Comparison of ENCODE assay signal across 8 cellular contexts in genomic region chr1:153880962-153881361, GRCh38. TPM values are rescaled to one million over a fixed set of nuclear protein-coding genes. Genes with fewer than 3 reads are reported as not detected.
DNase-seq lines count a peak whose midpoint lies in the region; ATAC-seq lines count a peak whose summit lies in the region.

No MANE protein-coding gene starts in this region.

- H3K27me3 Mint-ChIP-seq in activated T-helper 17 cell treated with anti-CD3 and anti-CD28 coated beads, Interleukin-2, amount 50 U/mL, for 72 hours, result no peaks in the 10 kb centered on the region

- H3K4me3 Mint-ChIP-seq in activated T-helper 17 cell treated with anti-CD3 and anti-CD28 coated beads, Interleukin-2, amount 50 U/mL, for 72 hours, result no peak overlapping the region

- H3K36me3 Mint-ChIP-seq in activated T-helper 17 cell treated with anti-CD3 and anti-CD28 coated beads, Interleukin-2, amount 50 U/mL, for 72 hours (ENCODE audit: low read depth), result peaks cover 17% of the 10 kb centered on the region

- ATAC-seq in activated T-helper 17 cell treated with anti-CD3 and anti-CD28 coated beads, Interleukin-2, amount 50 U/mL, for 72 hours (replicated peaks), result no peak
- ATAC-seq in HG03354 (IDR thresholded peaks at IDR 0.05; ENCODE audit: poor library complexity, severe bottlenecking, unreplicated experiment), result no peak

- no peak overlapping the region for H3K27ac Mint-ChIP-seq in activated T-helper 17 cell treated with anti-CD3 and anti-CD28 coated beads, Interleukin-2, amount 50 U/mL, for 72 hours

- peaks cover 14% of the 10 kb centered on the region for H3K4me1 Mint-ChIP-seq in activated T-helper 17 cell treated with anti-CD3 and anti-CD28 coated beads, Interleukin-2, amount 50 U/mL, for 72 hours

- DNase-seq in DMS53 (lab: John Stamatoyannopoulos, UW) (peak; percentile 98), NCI-H2107 (lab: John Stamatoyannopoulos, UW) (peak; percentile 98), activated T-cell treated with anti-CD3 and anti-CD28 coated beads for 24 hours (ENCODE audit: low read depth) (peak; percentile 2), foreskin melanocyte (peak; percentile 99), non-pigmented ciliary epithelial cell (ENCODE audit: low read depth) (peak; percentile 83), islet precursor cell (no peak)

- H3K9me3 Mint-ChIP-seq in activated T-helper 17 cell treated with anti-CD3 and anti-CD28 coated beads, Interleukin-2, amount 50 U/mL, for 72 hours, result no peaks in the 10 kb centered on the region

RNA-seq across cellular contexts. Expression of gene GATAD2B, which starts 41.8 kb away (rescaled TPM):
- 10 to 100 TPM; 47.8 to 51.1 TPM for total RNA-seq in activated T-helper 17 cell treated with anti-CD3 and anti-CD28 coated beads, Interleukin-2, amount 50 U/mL, for 72 hours
